Comparison of ENCODE assay signal across 8 cellular contexts in the genomic region with DNA sequence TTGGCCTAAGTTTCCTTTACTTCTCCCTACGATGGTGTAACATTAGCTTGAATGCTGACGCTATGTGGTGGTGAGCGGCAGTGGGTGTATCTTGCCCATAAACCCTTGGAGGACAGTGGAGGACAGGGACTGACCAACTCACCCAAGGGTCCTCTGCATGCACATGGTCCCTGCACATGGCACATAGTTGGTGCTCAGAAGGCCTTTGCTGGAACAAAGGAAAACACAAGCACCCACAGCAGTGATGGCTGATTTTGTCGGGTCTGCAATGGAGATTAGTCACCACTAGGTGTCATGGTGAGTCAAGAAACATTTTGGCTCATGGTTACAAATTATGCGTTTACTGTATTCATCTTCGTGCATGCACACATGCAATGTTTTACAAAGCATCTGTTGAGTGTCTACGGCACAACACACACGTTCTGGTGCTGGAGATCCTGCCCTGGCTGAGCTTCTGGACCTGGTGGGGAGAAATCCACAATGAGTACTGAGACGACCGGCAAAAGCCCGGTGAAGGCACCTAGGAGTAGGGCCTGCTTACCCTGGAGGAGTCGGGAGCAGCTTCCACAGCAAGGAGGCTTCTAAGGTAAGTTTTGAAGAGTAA. TPM values are rescaled to one million over a fixed set of nuclear protein-coding genes. Genes with fewer than 3 reads are reported as not detected.
DNase-seq lines count a peak whose midpoint lies in the region; ATAC-seq and TF ChIP-seq lines count a peak whose summit lies in the region.

No MANE protein-coding gene starts in this region.

- no peaks in the 10 kb centered on the region for H3K9me3 ChIP-seq in WERI-Rb-1 (ENCODE audit: severe bottlenecking)

- ATAC-seq in activated CD4-positive, CD25-positive, alpha-beta regulatory T cell treated with anti-CD3 and anti-CD28 coated beads, Interleukin-2, amount 50 U/mL, for 24 hours: peak; percentile 20 to 25
- ATAC-seq in HG02870 (IDR thresholded peaks at IDR 0.05; ENCODE audit: unreplicated experiment) (no peak), HG03565 (IDR thresholded peaks at IDR 0.05; ENCODE audit: unreplicated experiment) (no peak)

- no peak for DNase-seq in activated CD4-positive, CD25-positive, alpha-beta regulatory T cell (lab: John Stamatoyannopoulos, UW)
- DNase-seq in M059J (ENCODE audit: low read depth) (peak; percentile 24), WERI-Rb-1 (no peak), erythroblast (lab: John Stamatoyannopoulos, UW) (peak; percentile 13 to 49), myocyte (ENCODE audit: low read depth) (peak; percentile 37)

- H3K27me3 ChIP-seq in WERI-Rb-1 (ENCODE audit: insufficient read depth, low read depth, severe bottlenecking): peaks cover 7% of the 10 kb centered on the region

- no peaks in the 10 kb centered on the region for H3K36me3 ChIP-seq in WERI-Rb-1

- peak; percentile 82 for TF ChIP-seq CTCF in WERI-Rb-1 (IDR thresholded peaks at IDR 0.05; ENCODE audit: low read depth, low read length)

- TF ChIP-seq POLR2A in erythroblast (IDR thresholded peaks at IDR 0.05; ENCODE audit: low read length): no peak

- H3K27ac ChIP-seq in WERI-Rb-1: no peak overlapping the region

- no peak overlapping the region for H3K4me3 ChIP-seq in WERI-Rb-1 (ENCODE audit: low read depth, low read length)

RNA-seq across cellular contexts. Expression of a gene that starts 44.0 kb away (rescaled TPM):
- total RNA-seq in M059J (2014; rRNA removed; shearing (Covaris generic)): 10.9 and 18.7 TPM in 2 replicates
- 20.7 and 33.7 TPM in 2 replicates for total RNA-seq in myocyte
- polyA plus RNA-seq in myocyte (2012): 23.5 TPM

Comparison
In these comparisons a context has a peak if more than half of its experiments do, and no peak if none do; other contexts are left out.
1. ATAC-seq: peak in activated CD4-positive, CD25-positive, alpha-beta regulatory T cell treated with anti-CD3 and anti-CD28 coated beads, Interleukin-2, amount 50 U/mL, for 24 hours (2 of 2); none in HG02870 (single experiment) and HG03565 (single experiment).
2. DNase-seq: peak in M059J (single experiment), erythroblast (2 of 2) and myocyte (single experiment); none in activated CD4-positive, CD25-positive, alpha-beta regulatory T cell (0 of 4) and WERI-Rb-1 (single experiment).